Comparison of ENCODE assay signal across 8 cellular contexts in the genomic region with DNA sequence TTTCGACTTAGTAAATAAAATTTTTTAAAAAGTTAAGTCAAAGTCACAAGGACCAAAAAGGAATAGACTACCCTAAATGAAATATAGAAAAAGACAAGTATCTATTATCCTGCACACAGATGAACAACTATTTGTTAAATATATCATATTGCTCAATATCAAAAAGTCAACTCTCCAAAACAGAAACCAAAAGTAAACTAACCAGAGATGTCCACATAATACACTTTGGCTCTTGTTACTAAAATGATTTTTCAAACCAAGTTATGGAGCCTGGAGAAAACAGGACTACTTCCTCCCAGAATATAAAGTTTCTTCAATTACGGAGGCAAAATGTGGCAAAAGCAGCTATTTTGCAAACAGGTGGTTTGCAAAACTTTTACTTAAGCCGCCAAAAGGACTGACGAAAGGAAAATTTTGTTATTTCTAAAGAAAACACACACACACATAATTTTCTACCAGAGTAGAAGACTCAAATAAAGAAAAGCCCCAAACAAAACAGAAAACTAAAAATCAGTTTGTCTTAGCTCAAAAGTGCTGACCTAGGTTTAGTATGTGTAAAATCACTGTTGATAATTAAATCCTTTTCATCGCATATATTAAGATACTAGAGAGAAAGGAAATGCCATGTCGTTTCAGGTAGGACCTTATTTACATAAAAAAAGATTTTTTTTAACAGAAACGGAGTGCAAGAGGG. TPM values are rescaled to one million over a fixed set of nuclear protein-coding genes. Genes with fewer than 3 reads are reported as not detected.
DNase-seq lines count a peak whose midpoint lies in the region; ATAC-seq lines count a peak whose summit lies in the region.

No MANE protein-coding gene starts in this region.

- DNase-seq in DMS53 (lab: John Stamatoyannopoulos, UW) (peak; percentile 49), MG63 (no peak), naive B cell (peak; percentile 6), ureter (ENCODE audit: low spot score) (no peak), Ammon's horn (ENCODE audit: low spot score) (no peak)
- DNase-seq in central memory CD8-positive, alpha-beta T cell (ENCODE audit: low spot score in 2 of 2), result no peak

- peaks cover 7% of the 10 kb centered on the region for H3K36me3 Mint-ChIP-seq in central memory CD8-positive, alpha-beta T cell (ENCODE audit: insufficient read depth)
- no peaks in the 10 kb centered on the region for H3K36me3 Mint-ChIP-seq in naive B cell

- H3K4me3 ChIP-seq in MG63, result peak overlapping the region; percentile 93

- ATAC-seq in central memory CD8-positive, alpha-beta T cell (replicated peaks; ENCODE audit: extremely low read depth, poor library complexity, severe bottlenecking), result no peak
- ATAC-seq in naive B cell (ENCODE audit: low read depth in 2 of 2) (no peak), HG03135 (IDR thresholded peaks at IDR 0.05; ENCODE audit: unreplicated experiment) (no peak), HG03457 (IDR thresholded peaks at IDR 0.05; ENCODE audit: unreplicated experiment) (no peak)

- no peaks in the 10 kb centered on the region for H3K36me3 ChIP-seq in MG63

- H3K4me1 Mint-ChIP-seq in central memory CD8-positive, alpha-beta T cell, result peaks cover 41% of the 10 kb centered on the region
- peaks cover 8 to 27% (median 17%) of the 10 kb centered on the region in 3 donors for H3K4me1 Mint-ChIP-seq in naive B cell

- no peaks in the 10 kb centered on the region for H3K27me3 Mint-ChIP-seq in central memory CD8-positive, alpha-beta T cell
- no peaks in the 10 kb centered on the region for H3K27me3 Mint-ChIP-seq in naive B cell

- no peaks in the 10 kb centered on the region for H3K9me3 ChIP-seq in MG63

- peak overlapping the region; percentile 91 for H3K27ac Mint-ChIP-seq in central memory CD8-positive, alpha-beta T cell (ENCODE audit: low read depth)
- H3K27ac Mint-ChIP-seq in naive B cell, result peak overlapping the region; percentile 69 to 96 (median 93)

- H3K4me3 Mint-ChIP-seq in central memory CD8-positive, alpha-beta T cell, result peak overlapping the region; percentile 96
- H3K4me3 Mint-ChIP-seq in naive B cell, result peak overlapping the region; percentile 90 to 99 (median 97)

- H3K27me3 ChIP-seq in MG63, result no peaks in the 10 kb centered on the region

- no peaks in the 10 kb centered on the region for H3K9me3 Mint-ChIP-seq in central memory CD8-positive, alpha-beta T cell
- H3K9me3 Mint-ChIP-seq in naive B cell, result no peaks in the 10 kb centered on the region

RNA-seq across cellular contexts. Expression of gene DPYD, which starts 1.1 kb away (rescaled TPM):
- 24.5 and 30.3 TPM in 2 replicates for total RNA-seq in MG63 (2014; rRNA removed; shearing (Covaris generic); ENCODE audit: low replicate concordance)
- 10 to 100 TPM; 13.9 to 24.6 (median 19.1) TPM for polyA plus RNA-seq in naive B cell (ENCODE audit: low read depth in 6 of 6)
- 31.2 TPM for total RNA-seq in ureter

Comparison
In these comparisons a context has a peak if more than half of its experiments do, and no peak if none do; other contexts are left out.
1. DNase-seq: peak in DMS53 (single experiment) and naive B cell (single experiment); none in MG63 (single experiment), central memory CD8-positive, alpha-beta T cell (0 of 2), ureter (single experiment) and Ammon's horn (single experiment).